In genomic region chr3:11915621-11916417, GRCh38 we compare ENCODE assay signal across 17 cellular contexts.
"Had no signal": no experiment of that assay in that cellular context is flagged by ENCODE, and none has a peak within 500 bp of the region (broad histone marks: within the 10 kb centered on the region; RNA-seq: fewer than 3 reads in every experiment).

No MANE protein-coding gene starts in this region.

- H3K4me1 ChIP-seq: lower lobe of right lung, psoas muscle, sigmoid colon, suprapubic skin had no signal

- H3K27me3 ChIP-seq: suprapubic skin had no signal

- ATAC-seq: naive thymus-derived CD4-positive, alpha-beta T cell; psoas muscle had no signal

- DNase-seq: activated CD4-positive, alpha-beta T cell treated with anti-CD3 and anti-CD28 coated beads for 1 hour; activated CD4-positive, alpha-beta T cell treated with anti-CD3 and anti-CD28 coated beads, Interleukin-2, amount 50 U/mL, for 48 hours; erythroblast; hippocampal formation; lower lobe of right lung; naive thymus-derived CD4-positive, alpha-beta T cell; occipital lobe; psoas muscle; sigmoid colon; stimulated activated CD4-positive, alpha-beta T cell treated with anti-CD3 and anti-CD28 coated beads, Interleukin-2, amount 100 ng/mL, for 24 hours; stimulated activated naive CD4-positive, alpha-beta T cell had no signal

- H3K36me3 ChIP-seq: lower lobe of right lung, sigmoid colon, suprapubic skin had no signal

- H3K9me3 ChIP-seq: lower lobe of right lung, psoas muscle, sigmoid colon, suprapubic skin had no signal

- H3K27me3 Mint-ChIP-seq: activated naive CD4-positive, alpha-beta T cell treated with anti-CD3 and anti-CD28 coated beads, Interleukin-2, amount 50 U/mL, for 24 hours; dendritic cell treated with granulocyte-macrophage colony-stimulating factor and Interleukin-4, amounts not matched to agents 40 ng/mL and 50 ng/mL, for 4 days; naive thymus-derived CD4-positive, alpha-beta T cell had no signal

- H3K27ac ChIP-seq: lower lobe of right lung, psoas muscle, sigmoid colon, suprapubic skin had no signal

- H3K36me3 Mint-ChIP-seq: activated naive CD4-positive, alpha-beta T cell treated with anti-CD3 and anti-CD28 coated beads, Interleukin-2, amount 50 U/mL, for 24 hours; brain; naive thymus-derived CD4-positive, alpha-beta T cell had no signal

- H3K4me1 Mint-ChIP-seq: activated naive CD4-positive, alpha-beta T cell treated with anti-CD3 and anti-CD28 coated beads, Interleukin-2, amount 50 U/mL, for 24 hours; brain; central memory CD8-positive, alpha-beta T cell; naive thymus-derived CD4-positive, alpha-beta T cell had no signal

- H3K4me3 Mint-ChIP-seq: activated naive CD4-positive, alpha-beta T cell treated with anti-CD3 and anti-CD28 coated beads, Interleukin-2, amount 50 U/mL, for 24 hours; brain; central memory CD8-positive, alpha-beta T cell; dendritic cell treated with granulocyte-macrophage colony-stimulating factor and Interleukin-4, amounts not matched to agents 40 ng/mL and 50 ng/mL, for 4 days; naive thymus-derived CD4-positive, alpha-beta T cell had no signal

- H3K27ac Mint-ChIP-seq: activated naive CD4-positive, alpha-beta T cell treated with anti-CD3 and anti-CD28 coated beads, Interleukin-2, amount 50 U/mL, for 24 hours; activated T-helper 2 cell treated with anti-CD3 and anti-CD28 coated beads, Interferon-gamma antibody, Interleukin-2, Interleukin-4, amounts not matched to agents 10 μg/mL and 5 μg/mL and 100 μg/mL, durations not matched to agents 14 hours and 24 hours and 36 hours; brain; dendritic cell treated with granulocyte-macrophage colony-stimulating factor and Interleukin-4, amounts not matched to agents 40 ng/mL and 50 ng/mL, for 4 days had no signal

- H3K9me3 Mint-ChIP-seq: activated naive CD4-positive, alpha-beta T cell treated with anti-CD3 and anti-CD28 coated beads, Interleukin-2, amount 50 U/mL, for 24 hours; activated T-helper 2 cell treated with anti-CD3 and anti-CD28 coated beads, Interferon-gamma antibody, Interleukin-2, Interleukin-4, amounts not matched to agents 10 μg/mL and 5 μg/mL and 100 μg/mL, durations not matched to agents 14 hours and 24 hours and 36 hours; central memory CD8-positive, alpha-beta T cell; dendritic cell treated with granulocyte-macrophage colony-stimulating factor and Interleukin-4, amounts not matched to agents 40 ng/mL and 50 ng/mL, for 4 days had no signal

- H3K4me3 ChIP-seq: lower lobe of right lung, psoas muscle, sigmoid colon, suprapubic skin had no signal
